In genomic region chr2:177106212-177106611, GRCh38 we compare ENCODE assay signal across 12 cellular contexts.
A peak's percentile ranks its signal among the peaks of the same experiment; 100 is the strongest.
DNase-seq lines count a peak whose midpoint lies in the region; ATAC-seq and TF ChIP-seq lines count a peak whose summit lies in the region.
"Had no signal": no experiment of that assay in that cellular context is flagged by ENCODE, and none has a peak within 500 bp of the region (broad histone marks: within the 10 kb centered on the region; RNA-seq: fewer than 3 reads in every experiment).

No MANE protein-coding gene starts in this region.

- no peak overlapping the region for H3K27ac ChIP-seq in A673 (ENCODE audit: low read depth, low read length, poor library complexity, severe bottlenecking)
- no peak overlapping the region for H3K27ac ChIP-seq in KMS-11
- H3K27ac ChIP-seq in body of pancreas: no peak overlapping the region
- H3K27ac ChIP-seq: SJCRH30 had no signal

- H3K27me3 ChIP-seq in A673 (replicated peaks; ENCODE audit: insufficient read depth, low read depth, low read length, poor library complexity) (no peaks in the 10 kb centered on the region), KMS-11 (ENCODE audit: insufficient read depth, low read depth) (no peaks in the 10 kb centered on the region), body of pancreas (no peaks in the 10 kb centered on the region)
- H3K27me3 ChIP-seq: SJCRH30 had no signal

- TF ChIP-seq CTCF in A673 (conservative IDR thresholded peaks at IDR 0.05; ENCODE audit: low read depth, low read length) (peak; percentile 49), GM12873 (IDR thresholded peaks at IDR 0.05; ENCODE audit: insufficient read depth, low read depth, low read length, missing control alignments) (peak; percentile 49), KMS-11 (conservative IDR thresholded peaks at IDR 0.05; ENCODE audit: low read depth, low read length) (peak; percentile 41; the same call in 1 of the 2 replicates), chondrocyte (IDR thresholded peaks at IDR 0.05) (peak; percentile 19), body of pancreas (IDR thresholded peaks at IDR 0.05) (no peak)

- TF ChIP-seq POLR2A in body of pancreas (IDR thresholded peaks at IDR 0.05): no peak

- no peak overlapping the region for H3K27ac Mint-ChIP-seq in chondrocyte (ENCODE audit: unreplicated experiment)
- H3K27ac Mint-ChIP-seq: CD8-positive, alpha-beta T cell had no signal

- H3K36me3 Mint-ChIP-seq in chondrocyte (ENCODE audit: low read depth): no peaks in the 10 kb centered on the region
- H3K36me3 Mint-ChIP-seq: CD8-positive, alpha-beta T cell had no signal

- H3K36me3 ChIP-seq in A673 (ENCODE audit: insufficient read depth, low read length, poor library complexity, severe bottlenecking) (no peaks in the 10 kb centered on the region), KMS-11 (ENCODE audit: insufficient read depth) (no peaks in the 10 kb centered on the region), body of pancreas (replicated peaks in 1 of 2; ENCODE audit: insufficient read depth in 1 of 2, low read depth in 2 of 2) (no peaks in the 10 kb centered on the region)
- H3K36me3 ChIP-seq: SJCRH30 had no signal

- no peaks in the 10 kb centered on the region for H3K4me1 ChIP-seq in A673 (ENCODE audit: insufficient read depth, low read length, poor library complexity, severe bottlenecking)
- peaks cover 16% of the 10 kb centered on the region for H3K4me1 ChIP-seq in KMS-11 (ENCODE audit: low read depth, poor library complexity, severe bottlenecking)
- H3K4me1 ChIP-seq in body of pancreas: no peaks in the 10 kb centered on the region
- H3K4me1 ChIP-seq: SJCRH30 had no signal

- no peak overlapping the region for H3K4me3 ChIP-seq in A673 (ENCODE audit: low read depth, low read length, poor library complexity, severe bottlenecking)
- no peak overlapping the region for H3K4me3 ChIP-seq in KMS-11 (IDR thresholded peaks at IDR 0.05; ENCODE audit: insufficient read depth, low read depth, low read length)
- H3K4me3 ChIP-seq in body of pancreas: no peak overlapping the region
- H3K4me3 ChIP-seq: SJCRH30 had no signal

- WGBS in body of pancreas, 2 donors: 68 to 73% methylated on average over 2 of the region's 2 CpGs

- no peaks in the 10 kb centered on the region for H3K4me1 Mint-ChIP-seq in chondrocyte (ENCODE audit: low read depth)

- peaks cover 12% of the 10 kb centered on the region for H3K9me3 Mint-ChIP-seq in chondrocyte (ENCODE audit: low read depth)

- H3K9me3 ChIP-seq in A673 (ENCODE audit: low read depth, low read length, poor library complexity, severe bottlenecking): peaks cover 5% of the 10 kb centered on the region
- no peaks in the 10 kb centered on the region for H3K9me3 ChIP-seq in body of pancreas
- H3K9me3 ChIP-seq: SJCRH30 had no signal

- intact Hi-C loops in A673 (cut with micrococcal nuclease; ENCODE audit: unreplicated experiment) (no loop called here), body of pancreas (cut with DNase I) (no loop called here)

- no TSS peak for BruUV-seq in A673 (replicated peaks; lab: Mats Ljungman, UMichigan)

- no peaks in the 10 kb centered on the region for H4K20me1 ChIP-seq in KMS-11 (ENCODE audit: insufficient read depth)

- H2AFZ ChIP-seq in KMS-11 (ENCODE audit: low read depth): no peak overlapping the region

- H3K9ac ChIP-seq in KMS-11: no peak overlapping the region

- DNase-seq in A673 (ENCODE audit: low spot score): peak; percentile 33
- DNase-seq in chondrocyte (ENCODE audit: low spot score): no peak
- DNase-seq in NCI-H345 treated with DMSO at 0.1 percent for 48 hours (lab: John Stamatoyannopoulos, UW; ENCODE audit: unreplicated experiment): no peak
- no peak for DNase-seq in inferior parietal cortex (ENCODE audit: extremely low spot score)
- DNase-seq in body of pancreas: no peak
- DNase-seq: anterior cingulate cortex; CD8-positive, alpha-beta T cell; KBM-7 had no signal

- CTCF ChIA-PET in A673 (lab: Charles Lee): interaction anchor here (0.6 kb wide), 1 partner anchor 227 kb away, joined by 3 read pairs; no protein-coding TSS in a partner anchor

- POLR2A ChIA-PET in A673 (lab: Charles Lee; ENCODE audit: low non-redundant PET): no interaction called here

- H3K4me3 Mint-ChIP-seq in chondrocyte (ENCODE audit: unreplicated experiment): no peak overlapping the region
- H3K4me3 Mint-ChIP-seq: CD8-positive, alpha-beta T cell had no signal

- H3K27me3 Mint-ChIP-seq in chondrocyte (ENCODE audit: low read depth): peaks cover 23% of the 10 kb centered on the region

- no peaks in the 10 kb centered on the region for H3K79me2 ChIP-seq in KMS-11 (ENCODE audit: insufficient read depth, low read depth)

- no peak for ATAC-seq in body of pancreas
- no peak for ATAC-seq in HG03025 (IDR thresholded peaks at IDR 0.05; ENCODE audit: low FRiP score, unreplicated experiment)
- ATAC-seq: CD8-positive, alpha-beta T cell had no signal

- no peak overlapping the region for H3K4me2 ChIP-seq in KMS-11

Comparison
In these comparisons a context has a peak if more than half of its experiments do, and no peak if none do; other contexts are left out.
1. CTCF ChIP-seq: peak in A673 (single experiment), GM12873 (single experiment), KMS-11 (single experiment) and chondrocyte (single experiment); none in body of pancreas (0 of 7).